Comparison of ENCODE assay signal across 1 cellular context in genomic region chr3:42446111-42447050, GRCh38.
TF ChIP-seq lines count a peak whose summit lies in the region.

No MANE protein-coding gene starts in this region.

TF ChIP-seq in HepG2, 621 proteins besides CTCF, POLR2A, EP300 and RAD21:
- TF ChIP-seq CEBPB (IDR thresholded peaks at IDR 0.05; ENCODE audit: borderline replicate concordance, low read depth, low read length) (0 out of 2 replicates have a peak, but pooled peaks have one; percentile 4), HNF4G (IDR thresholded peaks at IDR 0.05; ENCODE audit: borderline replicate concordance, low read depth, low read length) (no peak), HNF4G (CRISPR knock-in tag; IDR thresholded peaks at IDR 0.05; ENCODE audit: borderline replicate concordance, low read depth) (no peak), ZNF18 (CRISPR knock-in tag; IDR thresholded peaks at IDR 0.05; ENCODE audit: insufficient replicate concordance) (no peak)
